In the genomic region with DNA sequence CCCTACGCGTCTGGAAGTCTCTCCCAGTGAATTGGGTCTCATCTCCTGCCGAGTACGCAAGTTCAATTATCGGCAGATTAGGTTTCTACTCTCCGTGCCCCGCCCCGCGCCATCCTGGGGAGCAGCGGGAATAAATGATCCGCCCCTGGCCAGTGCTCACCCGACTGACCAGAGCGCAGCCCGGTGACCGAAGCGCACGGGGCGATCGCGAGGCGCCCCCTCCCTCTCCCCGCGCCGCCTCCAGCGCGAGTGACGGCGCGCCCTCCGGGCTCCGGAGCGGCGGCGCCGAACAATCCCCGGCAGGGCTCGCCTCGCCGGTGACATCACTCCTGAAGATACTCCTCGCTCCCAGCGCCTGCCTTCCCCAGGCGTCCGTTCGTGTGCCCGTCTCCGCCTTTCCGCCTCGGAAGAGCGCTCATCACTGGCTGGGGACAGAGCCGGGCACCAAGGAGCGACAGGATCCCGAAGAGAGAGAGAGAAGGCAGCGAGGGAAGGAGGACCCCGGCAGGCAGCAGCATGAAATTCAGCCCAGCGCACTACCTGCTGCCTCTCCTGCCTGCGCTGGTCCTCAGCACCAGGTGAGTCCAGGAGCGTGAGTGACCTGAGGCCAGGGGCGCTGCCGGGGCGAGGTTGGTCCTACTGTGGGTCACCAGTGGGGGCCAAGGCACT, we compare ENCODE assay signal across 8 cellular contexts. TPM values are rescaled to one million over a fixed set of nuclear protein-coding genes. Genes with fewer than 3 reads are reported as not detected.
DNase-seq lines count a peak whose midpoint lies in the region; ATAC-seq and TF ChIP-seq lines count a peak whose summit lies in the region.

Gene LUZP2, plus strand, starts transcription at position 326 of the 669 bp plus-strand sequence.

- H3K27ac Mint-ChIP-seq in endodermal cell, result peak within 1 kb of the TSS; percentile 80
- peak within 1 kb of the TSS; percentile 74 for H3K27ac Mint-ChIP-seq in mesothelial cell of epicardium

- H3K36me3 Mint-ChIP-seq in endodermal cell (ENCODE audit: low read depth) (no peaks in the 10 kb centered on the region), mesothelial cell of epicardium (no peaks in the 10 kb centered on the region)

- TF ChIP-seq CTCF in BE2C (IDR thresholded peaks at IDR 0.05; ENCODE audit: low read depth, low read length) (0 out of 2 replicates have a peak, but pooled peaks have one; percentile 15), endodermal cell (conservative IDR thresholded peaks at IDR 0.05) (peak; percentile 63), mesothelial cell of epicardium (IDR thresholded peaks at IDR 0.05; ENCODE audit: unreplicated experiment) (no peak)

- H3K4me3 Mint-ChIP-seq in endodermal cell, result peak within 1 kb of the TSS; percentile 72
- H3K4me3 Mint-ChIP-seq in mesothelial cell of epicardium, result peak within 1 kb of the TSS; percentile 92

- H3K36me3 ChIP-seq in BE2C, result no peaks in the 10 kb centered on the region
- no peaks in the 10 kb centered on the region for H3K36me3 ChIP-seq in endodermal cell (ENCODE audit: control insufficient read depth, insufficient read depth, low read length)

- H3K27me3 Mint-ChIP-seq in endodermal cell (ENCODE audit: insufficient read depth), result peaks cover 60% of the 10 kb centered on the region
- peaks cover 75% of the 10 kb centered on the region for H3K27me3 Mint-ChIP-seq in mesothelial cell of epicardium (ENCODE audit: low read depth)

- no peaks in the 10 kb centered on the region for H3K27me3 ChIP-seq in BE2C
- peaks cover 68% of the 10 kb centered on the region for H3K27me3 ChIP-seq in endodermal cell (ENCODE audit: control insufficient read depth, insufficient read depth, low read length, poor library complexity, severe bottlenecking)

- peak within 1 kb of the TSS; percentile 38 for H3K9ac ChIP-seq in endodermal cell (ENCODE audit: extremely low read depth, low read length, poor library complexity, severe bottlenecking)

- H3K9me3 ChIP-seq in BE2C (no peaks in the 10 kb centered on the region), endodermal cell (ENCODE audit: control insufficient read depth, low read length) (no peaks in the 10 kb centered on the region)

- DNase-seq in BE2C (peak; percentile 57), NCI-H2227 (lab: John Stamatoyannopoulos, UW; ENCODE audit: unreplicated experiment) (peak; percentile 89), endodermal cell (peak; percentile 89), mesothelial cell of epicardium (ENCODE audit: low spot score in 2 of 2, unreplicated experiment in 2 of 2) (peak; percentile 40 to 68), NCI-H1092 (lab: John Stamatoyannopoulos, UW) (no peak)

- H3K4me1 Mint-ChIP-seq in endodermal cell (peaks cover 12% of the 10 kb centered on the region), mesothelial cell of epicardium (peaks cover 15% of the 10 kb centered on the region)

- H3K4me3 ChIP-seq in BE2C (ENCODE audit: low read depth, low read length) (peak within 1 kb of the TSS; percentile 68), endodermal cell (ENCODE audit: low read length) (peak within 1 kb of the TSS; percentile 86)

- H3K9me3 Mint-ChIP-seq in endodermal cell (no peaks in the 10 kb centered on the region), mesothelial cell of epicardium (peaks cover 4% of the 10 kb centered on the region)

- WGBS in endodermal cell (ENCODE audit: insufficient coverage in 1 of 2, insufficient read length in 1 of 2), 2 experiments, result 0% methylated on average over 4 to 60 of the region's 60 CpGs

- H3K4me1 ChIP-seq in BE2C (no peaks in the 10 kb centered on the region), endodermal cell (ENCODE audit: control insufficient read depth, insufficient read depth, low read length) (no peaks in the 10 kb centered on the region)

- H3K27ac ChIP-seq in endodermal cell (ENCODE audit: low read depth, low read length), result no peak within 1 kb of the TSS

- ATAC-seq in HG03159 (IDR thresholded peaks at IDR 0.05; ENCODE audit: unreplicated experiment) (no peak), GM19467 (IDR thresholded peaks at IDR 0.05; ENCODE audit: unreplicated experiment) (no peak), GM18870 (IDR thresholded peaks at IDR 0.05; ENCODE audit: unreplicated experiment) (no peak)

RNA-seq across cellular contexts. Expression of gene LUZP2, which starts in this region (rescaled TPM):
- polyA plus RNA-seq in BE2C (2012; ENCODE audit: insufficient read depth, insufficient read length, low read depth), result 0.23 TPM
- 1 to 10 TPM; 2.0 to 2.4 TPM for total RNA-seq in endodermal cell
- polyA plus RNA-seq in endodermal cell (2013, experiment 1 of 2), result 1.0 TPM
- 1.6 TPM for polyA plus RNA-seq in endodermal cell (2013, experiment 2 of 2)
- 4.1 to 4.5 TPM (median 4.3 TPM) in 3 replicates for total RNA-seq in mesothelial cell of epicardium
